ENCODE assay signal across 24 cellular contexts in genomic region chr3:101010316-101010715, GRCh38. TPM values are rescaled to one million over a fixed set of nuclear protein-coding genes. Genes with fewer than 3 reads are reported as not detected.
A peak's percentile ranks its signal among the peaks of the same experiment; 100 is the strongest.
DNase-seq lines count a peak whose midpoint lies in the region; FAIRE-seq and TF ChIP-seq lines count a peak whose summit lies in the region.
"Had no signal": no experiment of that assay in that cellular context is flagged by ENCODE, and none has a peak within 500 bp of the region (broad histone marks: within the 10 kb centered on the region; RNA-seq: fewer than 3 reads in every experiment).

No MANE protein-coding gene starts in this region.

- no peak for FAIRE-seq in RCC 7860 (lab: Jason Lieb, UNC)
- FAIRE-seq: kidney had no signal

- DNase-seq in AG09309 (ENCODE audit: low read depth) (peak; percentile 87), HS-5 (ENCODE audit: low read depth) (peak; percentile 84), dedifferentiated amniotic fluid mesenchymal stem cell (ENCODE audit: extremely low spot score) (peak; percentile 28), myocyte (ENCODE audit: low read depth) (peak; percentile 9), RCC 7860 (ENCODE audit: low spot score) (no peak), NCI-H146 (lab: John Stamatoyannopoulos, UW) (no peak), hypothalamus (lab: John Stamatoyannopoulos, UW) (no peak), coronary artery (ENCODE audit: low spot score) (no peak)
- DNase-seq: activated CD4-positive, alpha-beta memory T cell treated with anti-CD3 and anti-CD28 coated beads for 36 hours; activated T-cell treated with anti-CD3 and anti-CD28 coated beads, Interleukin-2, amount 50 U/mL, for 24 hours; COR-L47; KG1; kidney; mesendoderm; NCI-H1048; NCI-H2081 treated with DMSO at 0.1 percent for 48 hours; NCI-H524; retina; SJCRH30; stimulated activated naive CD8-positive, alpha-beta T cell treated with anti-CD3 and anti-CD28 coated beads, Interleukin-15, Interleukin-2, amounts not matched to agents 100 U/mL and 50 U/mL, for 24 hours; T-helper 2 cell; trophoblast cell had no signal

- no peak for TF ChIP-seq CTCF in AG09309 (IDR thresholded peaks at IDR 0.05; ENCODE audit: control insufficient read depth, insufficient read depth, low read depth, low read length, missing control alignments)
- TF ChIP-seq CTCF in coronary artery (IDR thresholded peaks at IDR 0.05) = no peak

- H3K27ac ChIP-seq in coronary artery = no peak overlapping the region
- H3K27ac ChIP-seq: esophagus muscularis mucosa, SJCRH30 had no signal

- H3K4me3 ChIP-seq in AG09309 (ENCODE audit: control insufficient read depth, low read depth, low read length) (no peak overlapping the region), coronary artery (no peak overlapping the region)
- H3K4me3 ChIP-seq: esophagus muscularis mucosa, SJCRH30 had no signal

RNA-seq across cellular contexts. Expression of gene ABI3BP, which starts 17.1 kb away (rescaled TPM):
- 76.1 and 97.0 TPM in 2 replicates for total RNA-seq in myocyte
- polyA plus RNA-seq in myocyte (2012) = 421 TPM
- total RNA-seq: activated CD4-positive, alpha-beta memory T cell treated with anti-CD3 and anti-CD28 coated beads for 36 hours had no signal
- polyA plus RNA-seq: neural cell had no signal

Comparison
In these comparisons a context has a peak if more than half of its experiments do, and no peak if none do; other contexts are left out.
1. DNase-seq: peak in AG09309 (single experiment), HS-5 (single experiment), dedifferentiated amniotic fluid mesenchymal stem cell (single experiment) and myocyte (single experiment); none in RCC 7860 (single experiment), NCI-H146 (single experiment), hypothalamus (0 of 51) and coronary artery (single experiment).